In the genomic region with DNA sequence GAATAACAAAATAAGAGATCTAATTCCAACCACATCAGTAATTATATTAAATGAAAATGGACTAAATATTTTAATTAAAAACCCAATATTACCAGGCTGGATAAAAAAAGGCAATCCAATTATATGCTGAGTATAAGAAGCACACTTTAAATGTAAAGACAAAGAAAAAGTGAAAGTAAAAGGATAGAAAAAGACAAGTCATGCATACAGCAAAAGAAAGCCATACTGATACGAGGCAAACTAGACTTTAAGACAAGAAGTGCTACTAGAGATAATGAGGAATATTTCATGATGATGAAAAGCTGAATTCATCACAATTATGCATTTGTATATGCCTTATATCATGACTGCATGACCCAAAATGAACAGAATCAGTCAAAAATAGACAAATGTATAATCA, we compare ENCODE assay signal across 2 cellular contexts.
TF ChIP-seq lines count a peak whose summit lies in the region.

No MANE protein-coding gene starts in this region.

TF ChIP-seq in SK-N-SH, 30 proteins besides CTCF, POLR2A, EP300 and RAD21 (continued from another document):
- no peak for TF ChIP-seq ZBTB33 (IDR thresholded peaks at IDR 0.05; ENCODE audit: borderline replicate concordance, low read depth)
- TF ChIP-seq EZH2phosphoT487 (IDR thresholded peaks at IDR 0.05; ENCODE audit: borderline replicate concordance, low read depth), result no peak
- TF ChIP-seq MEF2A (IDR thresholded peaks at IDR 0.05; ENCODE audit: borderline replicate concordance, low read depth), result no peak
- TF ChIP-seq TEAD4 (IDR thresholded peaks at IDR 0.05; ENCODE audit: borderline replicate concordance, insufficient read depth), result no peak
- TF ChIP-seq, protein P1, sequence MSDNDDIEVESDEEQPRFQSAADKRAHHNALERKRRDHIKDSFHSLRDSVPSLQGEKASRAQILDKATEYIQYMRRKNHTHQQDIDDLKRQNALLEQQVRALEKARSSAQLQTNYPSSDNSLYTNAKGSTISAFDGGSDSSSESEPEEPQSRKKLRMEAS (IDR thresholded peaks at IDR 0.05; ENCODE audit: low read depth), result no peak
- TF ChIP-seq, protein P2, sequence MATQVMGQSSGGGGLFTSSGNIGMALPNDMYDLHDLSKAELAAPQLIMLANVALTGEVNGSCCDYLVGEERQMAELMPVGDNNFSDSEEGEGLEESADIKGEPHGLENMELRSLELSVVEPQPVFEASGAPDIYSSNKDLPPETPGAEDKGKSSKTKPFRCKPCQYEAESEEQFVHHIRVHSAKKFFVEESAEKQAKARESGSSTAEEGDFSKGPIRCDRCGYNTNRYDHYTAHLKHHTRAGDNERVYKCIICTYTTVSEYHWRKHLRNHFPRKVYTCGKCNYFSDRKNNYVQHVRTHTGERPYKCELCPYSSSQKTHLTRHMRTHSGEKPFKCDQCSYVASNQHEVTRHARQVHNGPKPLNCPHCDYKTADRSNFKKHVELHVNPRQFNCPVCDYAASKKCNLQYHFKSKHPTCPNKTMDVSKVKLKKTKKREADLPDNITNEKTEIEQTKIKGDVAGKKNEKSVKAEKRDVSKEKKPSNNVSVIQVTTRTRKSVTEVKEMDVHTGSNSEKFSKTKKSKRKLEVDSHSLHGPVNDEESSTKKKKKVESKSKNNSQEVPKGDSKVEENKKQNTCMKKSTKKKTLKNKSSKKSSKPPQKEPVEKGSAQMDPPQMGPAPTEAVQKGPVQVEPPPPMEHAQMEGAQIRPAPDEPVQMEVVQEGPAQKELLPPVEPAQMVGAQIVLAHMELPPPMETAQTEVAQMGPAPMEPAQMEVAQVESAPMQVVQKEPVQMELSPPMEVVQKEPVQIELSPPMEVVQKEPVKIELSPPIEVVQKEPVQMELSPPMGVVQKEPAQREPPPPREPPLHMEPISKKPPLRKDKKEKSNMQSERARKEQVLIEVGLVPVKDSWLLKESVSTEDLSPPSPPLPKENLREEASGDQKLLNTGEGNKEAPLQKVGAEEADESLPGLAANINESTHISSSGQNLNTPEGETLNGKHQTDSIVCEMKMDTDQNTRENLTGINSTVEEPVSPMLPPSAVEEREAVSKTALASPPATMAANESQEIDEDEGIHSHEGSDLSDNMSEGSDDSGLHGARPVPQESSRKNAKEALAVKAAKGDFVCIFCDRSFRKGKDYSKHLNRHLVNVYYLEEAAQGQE (IDR thresholded peaks at IDR 0.05; ENCODE audit: low read depth, low read length), result no peak
- TF ChIP-seq YY1 (IDR thresholded peaks at IDR 0.05; ENCODE audit: low read depth), result no peak
- no peak for TF ChIP-seq POLR2AphosphoS5 (IDR thresholded peaks at IDR 0.05; ENCODE audit: low read depth, low read length)
- TF ChIP-seq CHD2 (IDR thresholded peaks at IDR 0.05; ENCODE audit: low read length, partially characterized antibody), result no peak

TF ChIP-seq in SK-N-SH treated with all-trans-retinoic acid at 6 μM for 48 hours, 23 proteins besides CTCF, POLR2A, EP300 and RAD21 (continued from another document):
- TF ChIP-seq TSHZ2 (CRISPR knock-in tag; IDR thresholded peaks at IDR 0.05), result no peak
- TF ChIP-seq ESRRG (CRISPR knock-in tag; IDR thresholded peaks at IDR 0.05), result no peak
